ENCODE assay signal across 1 cellular context in genomic region chr21:38343691-38344090, GRCh38.
TF ChIP-seq lines count a peak whose summit lies in the region.

No MANE protein-coding gene starts in this region.

TF ChIP-seq in A549, 52 proteins besides CTCF, POLR2A, EP300 and RAD21 (continued from another document):
- TF ChIP-seq GATA3 (IDR thresholded peaks at IDR 0.05; ENCODE audit: borderline replicate concordance) (peak; percentile 85), TFCP2L1 (CRISPR knock-in tag; IDR thresholded peaks at IDR 0.05) (no peak), KDM5A (IDR thresholded peaks at IDR 0.05) (no peak), EHF (CRISPR knock-in tag; IDR thresholded peaks at IDR 0.05) (no peak), KDM1A (IDR thresholded peaks at IDR 0.05; ENCODE audit: low read depth) (no peak), MYC (IDR thresholded peaks at IDR 0.05; ENCODE audit: borderline replicate concordance, low read length) (no peak), RNF2 (IDR thresholded peaks at IDR 0.05; ENCODE audit: borderline replicate concordance, low read depth) (no peak), BCL3 (IDR thresholded peaks at IDR 0.05) (no peak), POLR2AphosphoS2 (conservative IDR thresholded peaks at IDR 0.05; ENCODE audit: low read length) (no peak), USF2 (IDR thresholded peaks at IDR 0.05) (no peak), SREBF2 (IDR thresholded peaks at IDR 0.05) (no peak), HDAC2 (IDR thresholded peaks at IDR 0.05) (no peak), HOXA7 (CRISPR knock-in tag; IDR thresholded peaks at IDR 0.05) (no peak), PHF8 (IDR thresholded peaks at IDR 0.05; ENCODE audit: borderline replicate concordance, low read depth) (no peak), SMC3 (IDR thresholded peaks at IDR 0.05) (peak; percentile 36; the same call in 1 of the 3 replicates), FOSL2 (IDR thresholded peaks at IDR 0.05) (peak; percentile 34; the same call in 1 of the 2 replicates), FOSL2 (CRISPR knock-in tag; IDR thresholded peaks at IDR 0.05) (peak; percentile 71), ATOH8 (CRISPR knock-in tag; IDR thresholded peaks at IDR 0.05; ENCODE audit: low read depth) (no peak), TP53 (CRISPR knock-in tag; IDR thresholded peaks at IDR 0.05) (no peak), MAX (IDR thresholded peaks at IDR 0.05) (no peak), ZFP36 (IDR thresholded peaks at IDR 0.05; ENCODE audit: borderline replicate concordance, partially characterized antibody) (no peak), FOSB (CRISPR knock-in tag; IDR thresholded peaks at IDR 0.05) (no peak)
